Comparison of ENCODE assay signal across 8 cellular contexts in genomic region chr22:40530391-40530790, GRCh38.
DNase-seq lines count a peak whose midpoint lies in the region; ATAC-seq, FAIRE-seq and TF ChIP-seq lines count a peak whose summit lies in the region.
"Not testable (repeated sequence)": the region's sequence is repeated elsewhere in the genome, so short reads cannot be mapped to it uniquely, and the experiment has no call there.

No MANE protein-coding gene starts in this region.

- not testable (repeated sequence) for TF ChIP-seq EP300 in A549 (IDR thresholded peaks at IDR 0.05)

- ATAC-seq in A549; activated CD4-positive, alpha-beta T cell treated with anti-CD3 and anti-CD28 coated beads for 36 hours; naive thymus-derived CD8-positive, alpha-beta T cell: not testable (repeated sequence)

- not testable (repeated sequence) for H3K9me3 Mint-ChIP-seq in CD8-positive, alpha-beta memory T cell; activated CD4-positive, alpha-beta T cell treated with anti-CD3 and anti-CD28 coated beads for 36 hours (ENCODE audit: low read depth); activated naive CD8-positive, alpha-beta T cell (ENCODE audit: low read depth); MCF 10A (ENCODE audit: unreplicated experiment); naive thymus-derived CD8-positive, alpha-beta T cell

- TF ChIP-seq CTCF in A549 (IDR thresholded peaks at IDR 0.05); RWPE1 (conservative IDR thresholded peaks at IDR 0.05; ENCODE audit: low read depth); MCF 10A (IDR thresholded peaks at IDR 0.05; ENCODE audit: unreplicated experiment); thyroid gland (IDR thresholded peaks at IDR 0.05): not testable (repeated sequence)

- H3K36me3 ChIP-seq in CD8-positive, alpha-beta memory T cell (ENCODE audit: insufficient read depth, low read length); thyroid gland: not testable (repeated sequence)

- intact Hi-C loops in activated CD4-positive, alpha-beta T cell treated with anti-CD3 and anti-CD28 coated beads for 36 hours (cut with DNase I, micrococcal nuclease), result loop anchor here (5.0 kb wide), 3 partner anchors 52 to 182 kb away; no protein-coding TSS in a partner anchor
- intact Hi-C loops in MCF 10A (cut with micrococcal nuclease); thyroid gland (cut with DNase I): not testable (repeated sequence)

- CTCF ChIA-PET in A549 (lab: Yijun Ruan, JAX), result interaction anchor here (0.6 to 9.3 kb wide), 5 partner anchors 94 to 369 kb away, joined by 3 to 87 read pairs (median 5); no protein-coding TSS in a partner anchor
- CTCF ChIA-PET in CD8-positive, alpha-beta memory T cell (lab: Charles Lee), result interaction anchor here (0.6 to 5.9 kb wide), 4 partner anchors 11 to 116 kb away, joined by 3 to 48 read pairs (median 4); partner anchors contain the start of gene MRTFA
- CTCF ChIA-PET in RWPE1 (lab: Yijun Ruan, JAX), result interaction anchor here (0.5 kb wide), 1 partner anchor 74 kb away, joined by 3 read pairs; no protein-coding TSS in a partner anchor
- CTCF ChIA-PET in activated CD4-positive, alpha-beta T cell treated with anti-CD3 and anti-CD28 coated beads for 36 hours (lab: Charles Lee), result interaction anchor here (1.2 to 1.8 kb wide), 5 partner anchors 10 to 113 kb away, joined by 3 to 6 read pairs (median 5); no protein-coding TSS in a partner anchor
- CTCF ChIA-PET in MCF 10A (lab: Yijun Ruan, JAX), result interaction anchor here (0.9 to 2.4 kb wide), 4 partner anchors 12 to 115 kb away, joined by 3 to 10 read pairs (median 5); no protein-coding TSS in a partner anchor

- peak overlapping the region in 5 of 7 donors; percentile 10 to 63 (median 32) for H3K4me3 Mint-ChIP-seq in CD8-positive, alpha-beta memory T cell
- peak overlapping the region; percentile 78 for H3K4me3 Mint-ChIP-seq in activated CD4-positive, alpha-beta T cell treated with anti-CD3 and anti-CD28 coated beads for 36 hours
- H3K4me3 Mint-ChIP-seq in activated naive CD8-positive, alpha-beta T cell, result peak overlapping the region; percentile 32
- H3K4me3 Mint-ChIP-seq in MCF 10A (ENCODE audit: unreplicated experiment), result peak overlapping the region; percentile 17
- H3K4me3 Mint-ChIP-seq in naive thymus-derived CD8-positive, alpha-beta T cell, result peak overlapping the region in 8 of 10 donors; percentile 9 to 93 (median 56)

- DNase-seq in A549 (ENCODE audit: low read depth in 1 of 2, low spot score in 1 of 2); CD8-positive, alpha-beta memory T cell; RWPE1 (ENCODE audit: low spot score); activated CD4-positive, alpha-beta T cell treated with anti-CD3 and anti-CD28 coated beads for 36 hours; MCF 10A (ENCODE audit: unreplicated experiment); naive thymus-derived CD8-positive, alpha-beta T cell; thyroid gland: not testable (repeated sequence)

- peak overlapping the region in 4 of 8 donors; percentile 18 to 75 (median 42) for H3K27ac Mint-ChIP-seq in CD8-positive, alpha-beta memory T cell
- H3K27ac Mint-ChIP-seq in activated CD4-positive, alpha-beta T cell treated with anti-CD3 and anti-CD28 coated beads for 36 hours, result peak overlapping the region; percentile 51
- H3K27ac Mint-ChIP-seq in activated naive CD8-positive, alpha-beta T cell, result peak overlapping the region; percentile 34
- not testable (repeated sequence) for H3K27ac Mint-ChIP-seq in MCF 10A (ENCODE audit: low read depth, unreplicated experiment)
- H3K27ac Mint-ChIP-seq in naive thymus-derived CD8-positive, alpha-beta T cell, result peak overlapping the region in 7 of 10 donors; percentile 7 to 90 (median 53)

- BruUV-seq in MCF 10A (replicated peaks; lab: Mats Ljungman, UMichigan), result not testable (repeated sequence)

- peak overlapping the region; percentile 45; the same call in 1 of the 3 replicates for H3K4me3 ChIP-seq in A549
- H3K4me3 ChIP-seq in CD8-positive, alpha-beta memory T cell (ENCODE audit: low read length); thyroid gland (replicated peaks in 1 of 3): not testable (repeated sequence)

- WGBS in A549 (ENCODE audit: missing lambda C conversion rate), result 97% methylated on average over 6 of the region's 6 CpGs
- 89 to 90% methylated on average over 6 of the region's 6 CpGs for WGBS in thyroid gland, 2 donors

- not testable (repeated sequence) for H3K9me3 ChIP-seq in A549; CD8-positive, alpha-beta memory T cell (ENCODE audit: low read length); thyroid gland

- H3K36me3 Mint-ChIP-seq in CD8-positive, alpha-beta memory T cell; activated naive CD8-positive, alpha-beta T cell; MCF 10A (ENCODE audit: insufficient read depth, unreplicated experiment); naive thymus-derived CD8-positive, alpha-beta T cell: not testable (repeated sequence)
- H3K36me3 Mint-ChIP-seq in activated CD4-positive, alpha-beta T cell treated with anti-CD3 and anti-CD28 coated beads for 36 hours (ENCODE audit: low read depth), result peaks cover 13% of the 10 kb centered on the region

- H3K4me1 Mint-ChIP-seq in CD8-positive, alpha-beta memory T cell, result peaks cover 64 to 81% (median 77%) of the 10 kb centered on the region in 3 donors
- H3K4me1 Mint-ChIP-seq in activated CD4-positive, alpha-beta T cell treated with anti-CD3 and anti-CD28 coated beads for 36 hours, result peaks cover 90% of the 10 kb centered on the region
- H3K4me1 Mint-ChIP-seq in activated naive CD8-positive, alpha-beta T cell (ENCODE audit: low read depth), result peaks cover 85% of the 10 kb centered on the region
- H3K4me1 Mint-ChIP-seq in MCF 10A (ENCODE audit: insufficient read depth, unreplicated experiment), result peaks cover 41% of the 10 kb centered on the region
- H3K4me1 Mint-ChIP-seq in naive thymus-derived CD8-positive, alpha-beta T cell, result peaks cover 38 to 81% (median 79%) of the 10 kb centered on the region in 4 donors

- H3K4me1 ChIP-seq in A549, result peaks cover 66% of the 10 kb centered on the region
- peaks cover 46% of the 10 kb centered on the region for H3K4me1 ChIP-seq in CD8-positive, alpha-beta memory T cell (ENCODE audit: insufficient read depth, low read length)
- H3K4me1 ChIP-seq in thyroid gland, result peaks cover 47 to 56% of the 10 kb centered on the region in 2 donors

- not testable (repeated sequence) for TF ChIP-seq POLR2A in A549 (IDR thresholded peaks at IDR 0.05; ENCODE audit: low read length); thyroid gland (IDR thresholded peaks at IDR 0.05)

- H3K27me3 Mint-ChIP-seq in CD8-positive, alpha-beta memory T cell; activated CD4-positive, alpha-beta T cell treated with anti-CD3 and anti-CD28 coated beads for 36 hours; activated naive CD8-positive, alpha-beta T cell; MCF 10A (ENCODE audit: insufficient read depth, unreplicated experiment); naive thymus-derived CD8-positive, alpha-beta T cell: not testable (repeated sequence)

- H3K27ac ChIP-seq in A549 (peak overlapping the region in 1 of 2 experiments; percentile 68; a peak in 2 of 6 replicates), RWPE1 (peak overlapping the region; percentile 56), thyroid gland (peak overlapping the region in 2 of 3 donors; percentile 29 to 62)
- H3K27ac ChIP-seq in CD8-positive, alpha-beta memory T cell (ENCODE audit: low read depth, low read length), result not testable (repeated sequence)

- H3K27me3 ChIP-seq in CD8-positive, alpha-beta memory T cell (ENCODE audit: insufficient read depth, low read length, poor library complexity, severe bottlenecking); thyroid gland: not testable (repeated sequence)

- not testable (repeated sequence) for TF ChIP-seq RAD21 in A549 (conservative IDR thresholded peaks at IDR 0.05 in 1 of 2, IDR thresholded peaks at IDR 0.05 in 1 of 2)

- POLR2A ChIA-PET in A549 (lab: Yijun Ruan, JAX); RWPE1 (lab: Yijun Ruan, JAX; ENCODE audit: low non-redundant PET): not testable (repeated sequence)
- POLR2A ChIA-PET in CD8-positive, alpha-beta memory T cell (lab: Charles Lee), result interaction anchor here (0.6 to 0.9 kb wide), 2 partner anchors 106 to 656 kb away, joined by 3 read pairs; partner anchors contain the start of gene MRTFA
- POLR2A ChIA-PET in activated CD4-positive, alpha-beta T cell treated with anti-CD3 and anti-CD28 coated beads for 36 hours (lab: Charles Lee), result interaction anchor here (0.6 kb wide), 2 partner anchors 60 to 223 kb away, joined by 4 to 5 read pairs; no protein-coding TSS in a partner anchor
- POLR2A ChIA-PET in MCF 10A (lab: Yijun Ruan, JAX), result interaction anchor here (0.8 to 5.1 kb wide), 12 partner anchors 11 to 139 kb away, joined by 3 to 31 read pairs (median 8); partner anchors contain the start of gene MRTFA
- POLR2A ChIA-PET in naive thymus-derived CD8-positive, alpha-beta T cell (lab: Charles Lee), result interaction anchor here (0.6 to 1.0 kb wide), 4 partner anchors 95 to 1033 kb away, joined by 3 read pairs; no protein-coding TSS in a partner anchor

- not testable (repeated sequence) for FAIRE-seq in A549 (lab: Jason Lieb, UNC)

- H3K4me2 ChIP-seq in A549, result peak overlapping the region; percentile 86

Comparison
In these comparisons a context has a peak if more than half of its experiments do, and no peak if none do; other contexts are left out.
1. H3K4me3 Mint-ChIP-seq: peak in every context shown above with its lines; median percentile 78 in activated CD4-positive, alpha-beta T cell treated with anti-CD3 and anti-CD28 coated beads for 36 hours; 56 in naive thymus-derived CD8-positive, alpha-beta T cell; 32 in CD8-positive, alpha-beta memory T cell; 32 in activated naive CD8-positive, alpha-beta T cell; 17 in MCF 10A.